ENCODE assay signal across 18 cellular contexts in the genomic region with DNA sequence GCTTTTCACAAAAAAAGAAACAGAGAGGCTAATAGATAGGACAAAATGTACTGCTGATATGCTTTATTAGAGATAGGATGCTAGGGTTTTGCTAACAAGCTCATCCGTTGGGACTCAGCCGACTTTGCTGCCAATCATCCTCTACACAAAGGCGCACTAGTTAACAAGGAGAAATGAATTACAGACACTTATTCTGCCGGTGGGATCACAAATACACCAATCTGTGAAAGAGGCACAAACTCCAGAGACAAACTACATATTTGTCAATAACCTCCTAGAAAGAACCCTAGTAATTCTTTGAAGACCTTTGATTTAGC.
A peak's percentile ranks its signal among the peaks of the same experiment; 100 is the strongest.
DNase-seq lines count a peak whose midpoint lies in the region; ATAC-seq, FAIRE-seq and TF ChIP-seq lines count a peak whose summit lies in the region.
"Had no signal": no experiment of that assay in that cellular context is flagged by ENCODE, and none has a peak within 500 bp of the region (broad histone marks: within the 10 kb centered on the region; RNA-seq: fewer than 3 reads in every experiment).

No MANE protein-coding gene starts in this region.

- 75 to 90% methylated on average over 4 of the region's 4 CpGs for WGBS in endodermal cell (ENCODE audit: insufficient coverage in 1 of 2, insufficient read length in 1 of 2), 2 experiments
- 83 to 84% methylated on average over 4 of the region's 4 CpGs for WGBS in pancreas, 2 donors

- ATAC-seq in pancreas (no peak), HG03520 (IDR thresholded peaks at IDR 0.05; ENCODE audit: unreplicated experiment) (no peak)
- ATAC-seq: CD8-positive, alpha-beta T cell; HCT116 had no signal

- H3K4me3 ChIP-seq in endodermal cell (ENCODE audit: low read length) (no peak overlapping the region), pancreas (no peak overlapping the region)

- no peak overlapping the region for H3K9ac ChIP-seq in endodermal cell (ENCODE audit: extremely low read depth, low read length, poor library complexity, severe bottlenecking)

- H3K9me3 ChIP-seq in endodermal cell (ENCODE audit: control insufficient read depth, low read length) (no peaks in the 10 kb centered on the region), pancreas (no peaks in the 10 kb centered on the region)
- H3K9me3 ChIP-seq: BE2C had no signal

- H3K27me3 ChIP-seq in endodermal cell (ENCODE audit: control insufficient read depth, insufficient read depth, low read length, poor library complexity, severe bottlenecking) (no peaks in the 10 kb centered on the region), pancreas (no peaks in the 10 kb centered on the region)

- no peak overlapping the region for H3K4me3 Mint-ChIP-seq in endodermal cell
- H3K4me3 Mint-ChIP-seq: CD8-positive, alpha-beta T cell had no signal

- TF ChIP-seq CTCF in endodermal cell (conservative IDR thresholded peaks at IDR 0.05), result no peak
- TF ChIP-seq CTCF in pancreas (IDR thresholded peaks at IDR 0.05), result no peak

- intact Hi-C loops in pancreas (cut with DNase I), result no loop called here

- no peak for FAIRE-seq in pancreas (lab: Jason Lieb, UNC)
- FAIRE-seq: A204.1, D721Med, G401.6, GM12891 had no signal

- no peaks in the 10 kb centered on the region for H3K9me3 Mint-ChIP-seq in endodermal cell
- H3K9me3 Mint-ChIP-seq: CD8-positive, alpha-beta T cell had no signal

- H3K36me3 Mint-ChIP-seq in endodermal cell (ENCODE audit: low read depth), result no peaks in the 10 kb centered on the region
- H3K36me3 Mint-ChIP-seq: CD8-positive, alpha-beta T cell had no signal

- H3K27ac ChIP-seq in endodermal cell (ENCODE audit: low read depth, low read length) (peak overlapping the region; percentile 84), pancreas (no peak overlapping the region)
- H3K27ac ChIP-seq: C4-2B, HL-60 had no signal

- H3K27me3 Mint-ChIP-seq in endodermal cell (ENCODE audit: insufficient read depth), result peaks cover 19% of the 10 kb centered on the region

- H3K4me1 Mint-ChIP-seq in endodermal cell, result peaks cover 4% of the 10 kb centered on the region

- H3K4me1 ChIP-seq in endodermal cell (ENCODE audit: control insufficient read depth, insufficient read depth, low read length) (no peaks in the 10 kb centered on the region), pancreas (peaks cover 0 to 2% (median 0%) of the 10 kb centered on the region in 3 donors)
- H3K4me1 ChIP-seq: BE2C had no signal

- peak; percentile 60 for DNase-seq in NCI-H82 (lab: John Stamatoyannopoulos, UW)
- no peak for DNase-seq in NCI-H82 treated with DMSO at 0.1 percent for 48 hours (lab: John Stamatoyannopoulos, UW; ENCODE audit: unreplicated experiment)
- no peak for DNase-seq in endodermal cell
- peak; percentile 27 for DNase-seq in putamen (ENCODE audit: low spot score)
- no peak for DNase-seq in activated CD8-positive, alpha-beta memory T cell treated with anti-CD3 and anti-CD28 coated beads for 24 hours
- DNase-seq in pancreas, result no peak
- DNase-seq: BE2C; CD8-positive, alpha-beta T cell; DMS79 treated with DMSO at 0.1 percent for 48 hours; EL had no signal

- H3K27ac Mint-ChIP-seq in endodermal cell, result no peak overlapping the region
- H3K27ac Mint-ChIP-seq: CD8-positive, alpha-beta T cell had no signal

- H3K36me3 ChIP-seq in endodermal cell (ENCODE audit: control insufficient read depth, insufficient read depth, low read length) (no peaks in the 10 kb centered on the region), pancreas (no peaks in the 10 kb centered on the region)
- H3K36me3 ChIP-seq: BE2C had no signal

Comparison
In these comparisons a context has a peak if more than half of its experiments do, and no peak if none do; other contexts are left out.
1. DNase-seq: peak in NCI-H82 (single experiment) and putamen (single experiment); none in NCI-H82 treated with DMSO at 0.1 percent for 48 hours (single experiment), endodermal cell (single experiment), activated CD8-positive, alpha-beta memory T cell treated with anti-CD3 and anti-CD28 coated beads for 24 hours (single experiment) and pancreas (0 of 6).